Comparison of ENCODE assay signal across 12 cellular contexts in the genomic region with DNA sequence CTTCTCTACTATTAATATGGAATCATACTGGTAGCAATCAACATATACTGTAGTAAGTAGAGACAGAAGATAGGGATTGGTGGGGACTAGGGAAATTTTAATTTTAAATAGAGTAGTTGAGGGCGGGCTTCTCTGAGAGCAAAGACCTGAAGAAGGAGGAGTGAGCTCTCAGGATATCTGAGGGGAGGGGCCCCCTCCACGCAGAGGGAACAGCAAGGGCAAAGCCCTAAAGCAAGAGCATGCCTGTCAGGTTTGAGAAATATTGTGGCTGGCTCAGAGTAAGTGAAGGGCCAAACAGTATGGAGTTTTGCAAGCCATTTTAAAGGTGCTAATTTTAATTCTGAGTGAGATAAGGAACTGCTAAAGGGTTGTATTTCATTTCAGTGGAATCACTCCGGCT.
DNase-seq lines count a peak whose midpoint lies in the region; ATAC-seq, FAIRE-seq and TF ChIP-seq lines count a peak whose summit lies in the region.
"Had no signal": no experiment of that assay in that cellular context is flagged by ENCODE, and none has a peak within 500 bp of the region (broad histone marks: within the 10 kb centered on the region; RNA-seq: fewer than 3 reads in every experiment).

No MANE protein-coding gene starts in this region.

- H3K4me1 ChIP-seq in CD4-positive, alpha-beta memory T cell (ENCODE audit: insufficient read depth, low read length): peaks cover 53% of the 10 kb centered on the region
- H3K4me1 ChIP-seq in pancreas: no peaks in the 10 kb centered on the region
- H3K4me1 ChIP-seq: SJSA1 had no signal

- intact Hi-C loops in CD4-positive, alpha-beta memory T cell (cut with micrococcal nuclease): loop anchor here (5.0 kb wide), 2 partner anchors 259 to 349 kb away; no protein-coding TSS in a partner anchor
- intact Hi-C loops in pancreas (cut with DNase I): loop anchor here in 2 of 3 donors (10.0 kb wide), 1 partner anchor 157 kb away; no protein-coding TSS in a partner anchor

- no peak for DNase-seq in activated CD8-positive, alpha-beta memory T cell treated with anti-CD3 and anti-CD28 coated beads, Interleukin-2, amount 10 ng/mL, durations not matched to agents 7 days and 5 days
- DNase-seq in activated CD8-positive, alpha-beta memory T cell treated with anti-CD3 and anti-CD28 coated beads, Interleukin-2, amount 50 U/mL, for 4 hours: no peak
- no peak for DNase-seq in CD4-positive, alpha-beta memory T cell
- DNase-seq in WTC11 (ENCODE audit: low spot score) (no peak), mesothelial cell of epicardium (ENCODE audit: low spot score in 2 of 2, unreplicated experiment in 2 of 2) (no peak), pancreas (no peak), NCI-H187 treated with DMSO at 0.1 percent for 48 hours (lab: John Stamatoyannopoulos, UW) (no peak)
- DNase-seq: cortex of kidney had no signal

- H3K27ac ChIP-seq in CD4-positive, alpha-beta memory T cell (ENCODE audit: low read depth, low read length): peak overlapping the region; percentile 4
- H3K27ac ChIP-seq in pancreas: no peak overlapping the region
- H3K27ac ChIP-seq: hepatocyte, SJSA1 had no signal

- H3K27me3 ChIP-seq in CD4-positive, alpha-beta memory T cell (ENCODE audit: insufficient read depth, low read length): no peaks in the 10 kb centered on the region
- no peaks in the 10 kb centered on the region for H3K27me3 ChIP-seq in pancreas
- H3K27me3 ChIP-seq: hepatocyte, SJSA1 had no signal

- no peaks in the 10 kb centered on the region for H3K9me3 ChIP-seq in CD4-positive, alpha-beta memory T cell (ENCODE audit: control insufficient read depth in 1 of 2, low read length in 2 of 2)
- H3K9me3 ChIP-seq in pancreas: no peaks in the 10 kb centered on the region
- H3K9me3 ChIP-seq: SJSA1 had no signal

- H3K36me3 ChIP-seq in CD4-positive, alpha-beta memory T cell (ENCODE audit: insufficient read depth, low read length): peaks cover 4% of the 10 kb centered on the region
- H3K36me3 ChIP-seq in pancreas: peaks cover 0 to 6% (median 0%) of the 10 kb centered on the region in 3 donors

- H3K4me3 ChIP-seq in CD4-positive, alpha-beta memory T cell (ENCODE audit: low read length in 2 of 2): no peak overlapping the region
- no peak overlapping the region for H3K4me3 ChIP-seq in pancreas
- H3K4me3 ChIP-seq: hepatocyte, SJSA1 had no signal

- H3K27ac Mint-ChIP-seq in activated CD8-positive, alpha-beta memory T cell treated with anti-CD3 and anti-CD28 coated beads, Interleukin-2, amount 10 ng/mL, durations not matched to agents 7 days and 5 days: peak overlapping the region; percentile 39
- peak overlapping the region; percentile 13 to 89 (median 67) for H3K27ac Mint-ChIP-seq in CD4-positive, alpha-beta memory T cell
- H3K27ac Mint-ChIP-seq in WTC11 (peak overlapping the region; percentile 53; the same call in 1 of the 2 replicates), mesothelial cell of epicardium (peak overlapping the region; percentile 63)

- no peaks in the 10 kb centered on the region for H3K9me3 Mint-ChIP-seq in activated CD8-positive, alpha-beta memory T cell treated with anti-CD3 and anti-CD28 coated beads, Interleukin-2, amount 10 ng/mL, durations not matched to agents 7 days and 5 days (ENCODE audit: low read depth)
- no peaks in the 10 kb centered on the region for H3K9me3 Mint-ChIP-seq in CD4-positive, alpha-beta memory T cell
- H3K9me3 Mint-ChIP-seq in WTC11 (no peaks in the 10 kb centered on the region), mesothelial cell of epicardium (no peaks in the 10 kb centered on the region)
- H3K9me3 Mint-ChIP-seq: neural crest cell had no signal

- no peak for TF ChIP-seq CTCF in WTC11 (IDR thresholded peaks at IDR 0.05)
- TF ChIP-seq CTCF in mesothelial cell of epicardium (IDR thresholded peaks at IDR 0.05; ENCODE audit: unreplicated experiment): no peak
- no peak for TF ChIP-seq CTCF in pancreas (IDR thresholded peaks at IDR 0.05)

- peaks cover 15% of the 10 kb centered on the region for H3K4me1 Mint-ChIP-seq in activated CD8-positive, alpha-beta memory T cell treated with anti-CD3 and anti-CD28 coated beads, Interleukin-2, amount 10 ng/mL, durations not matched to agents 7 days and 5 days
- peaks cover 39 to 66% (median 51%) of the 10 kb centered on the region in 4 donors for H3K4me1 Mint-ChIP-seq in CD4-positive, alpha-beta memory T cell
- peaks cover 6% of the 10 kb centered on the region for H3K4me1 Mint-ChIP-seq in WTC11
- H3K4me1 Mint-ChIP-seq in mesothelial cell of epicardium: peaks cover 10% of the 10 kb centered on the region

- CTCF ChIA-PET in activated CD8-positive, alpha-beta memory T cell treated with anti-CD3 and anti-CD28 coated beads, Interleukin-2, amount 10 ng/mL, durations not matched to agents 7 days and 5 days (lab: Charles Lee): interaction anchor here (0.9 to 2.7 kb wide), 4 partner anchors 16 to 154 kb away, joined by 3 to 28 read pairs (median 10); a partner anchor contains a TSS
- CTCF ChIA-PET in CD4-positive, alpha-beta memory T cell (lab: Charles Lee; ENCODE audit: partially characterized antibody): interaction anchor here (1.3 to 9.3 kb wide), 6 partner anchors 27 to 153 kb away, joined by 3 to 88 read pairs (median 8); a partner anchor contains a TSS
- CTCF ChIA-PET in WTC11 (lab: Charles Lee): interaction anchor here (0.9 to 1.7 kb wide), 5 partner anchors 16 to 154 kb away, joined by 4 to 10 read pairs (median 4); no protein-coding TSS in a partner anchor

- peaks cover 14% of the 10 kb centered on the region for H3K36me3 Mint-ChIP-seq in activated CD8-positive, alpha-beta memory T cell treated with anti-CD3 and anti-CD28 coated beads, Interleukin-2, amount 10 ng/mL, durations not matched to agents 7 days and 5 days
- peaks cover 21 to 41% of the 10 kb centered on the region in 2 donors for H3K36me3 Mint-ChIP-seq in CD4-positive, alpha-beta memory T cell
- peaks cover 26% of the 10 kb centered on the region for H3K36me3 Mint-ChIP-seq in WTC11
- H3K36me3 Mint-ChIP-seq in mesothelial cell of epicardium: peaks cover under 1% of the 10 kb centered on the region

- 78% methylated on average over 3 of the region's 3 CpGs for WGBS in pancreas, 2 donors

- ATAC-seq in activated CD8-positive, alpha-beta memory T cell treated with anti-CD3 and anti-CD28 coated beads, Interleukin-2, amount 10 ng/mL, durations not matched to agents 7 days and 5 days: no peak
- ATAC-seq in WTC11 (peak; percentile 56), pancreas (no peak), GM21723 (IDR thresholded peaks at IDR 0.05; ENCODE audit: unreplicated experiment) (no peak)

- H3K4me3 Mint-ChIP-seq in activated CD8-positive, alpha-beta memory T cell treated with anti-CD3 and anti-CD28 coated beads, Interleukin-2, amount 10 ng/mL, durations not matched to agents 7 days and 5 days: no peak overlapping the region
- H3K4me3 Mint-ChIP-seq in CD4-positive, alpha-beta memory T cell: no peak overlapping the region
- H3K4me3 Mint-ChIP-seq in WTC11 (no peak overlapping the region), mesothelial cell of epicardium (no peak overlapping the region)
- H3K4me3 Mint-ChIP-seq: neural crest cell had no signal

- POLR2A ChIA-PET in CD4-positive, alpha-beta memory T cell (lab: Charles Lee; ENCODE audit: partially characterized antibody): interaction anchor here (0.8 to 5.5 kb wide), 3 partner anchors 11 to 65 kb away, joined by 3 to 41 read pairs (median 4); a partner anchor contains a TSS
- POLR2A ChIA-PET in WTC11 (lab: Charles Lee): no interaction called here

- H3K27me3 Mint-ChIP-seq in activated CD8-positive, alpha-beta memory T cell treated with anti-CD3 and anti-CD28 coated beads, Interleukin-2, amount 10 ng/mL, durations not matched to agents 7 days and 5 days: no peaks in the 10 kb centered on the region
- H3K27me3 Mint-ChIP-seq in CD4-positive, alpha-beta memory T cell: no peaks in the 10 kb centered on the region
- H3K27me3 Mint-ChIP-seq in WTC11 (ENCODE audit: low read depth) (no peaks in the 10 kb centered on the region), mesothelial cell of epicardium (ENCODE audit: low read depth) (no peaks in the 10 kb centered on the region)

- no peak for FAIRE-seq in pancreas (lab: Jason Lieb, UNC)

TF ChIP-seq in WTC11, 78 proteins besides CTCF, POLR2A, EP300 and RAD21 (continues in another document):
- TF ChIP-seq, protein P1, sequence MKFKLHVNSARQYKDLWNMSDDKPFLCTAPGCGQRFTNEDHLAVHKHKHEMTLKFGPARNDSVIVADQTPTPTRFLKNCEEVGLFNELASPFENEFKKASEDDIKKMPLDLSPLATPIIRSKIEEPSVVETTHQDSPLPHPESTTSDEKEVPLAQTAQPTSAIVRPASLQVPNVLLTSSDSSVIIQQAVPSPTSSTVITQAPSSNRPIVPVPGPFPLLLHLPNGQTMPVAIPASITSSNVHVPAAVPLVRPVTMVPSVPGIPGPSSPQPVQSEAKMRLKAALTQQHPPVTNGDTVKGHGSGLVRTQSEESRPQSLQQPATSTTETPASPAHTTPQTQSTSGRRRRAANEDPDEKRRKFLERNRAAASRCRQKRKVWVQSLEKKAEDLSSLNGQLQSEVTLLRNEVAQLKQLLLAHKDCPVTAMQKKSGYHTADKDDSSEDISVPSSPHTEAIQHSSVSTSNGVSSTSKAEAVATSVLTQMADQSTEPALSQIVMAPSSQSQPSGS (CRISPR knock-in tag; IDR thresholded peaks at IDR 0.05; ENCODE audit: borderline replicate concordance, low read depth): no peak
- TF ChIP-seq, protein P2, sequence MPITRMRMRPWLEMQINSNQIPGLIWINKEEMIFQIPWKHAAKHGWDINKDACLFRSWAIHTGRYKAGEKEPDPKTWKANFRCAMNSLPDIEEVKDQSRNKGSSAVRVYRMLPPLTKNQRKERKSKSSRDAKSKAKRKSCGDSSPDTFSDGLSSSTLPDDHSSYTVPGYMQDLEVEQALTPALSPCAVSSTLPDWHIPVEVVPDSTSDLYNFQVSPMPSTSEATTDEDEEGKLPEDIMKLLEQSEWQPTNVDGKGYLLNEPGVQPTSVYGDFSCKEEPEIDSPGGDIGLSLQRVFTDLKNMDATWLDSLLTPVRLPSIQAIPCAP (CRISPR knock-in tag; IDR thresholded peaks at IDR 0.05): no peak
- TF ChIP-seq ATF1 (CRISPR knock-in tag; IDR thresholded peaks at IDR 0.05) (no peak), TCF7 (CRISPR knock-in tag; IDR thresholded peaks at IDR 0.05; ENCODE audit: low read depth) (no peak), NR2C2 (CRISPR knock-in tag; IDR thresholded peaks at IDR 0.05) (no peak), FOXJ3 (CRISPR knock-in tag; IDR thresholded peaks at IDR 0.05; ENCODE audit: borderline replicate concordance) (no peak), ETV6 (CRISPR knock-in tag; IDR thresholded peaks at IDR 0.05) (no peak), ZNF396 (CRISPR knock-in tag; IDR thresholded peaks at IDR 0.05; ENCODE audit: borderline replicate concordance) (no peak)
- TF ChIP-seq, protein P3, sequence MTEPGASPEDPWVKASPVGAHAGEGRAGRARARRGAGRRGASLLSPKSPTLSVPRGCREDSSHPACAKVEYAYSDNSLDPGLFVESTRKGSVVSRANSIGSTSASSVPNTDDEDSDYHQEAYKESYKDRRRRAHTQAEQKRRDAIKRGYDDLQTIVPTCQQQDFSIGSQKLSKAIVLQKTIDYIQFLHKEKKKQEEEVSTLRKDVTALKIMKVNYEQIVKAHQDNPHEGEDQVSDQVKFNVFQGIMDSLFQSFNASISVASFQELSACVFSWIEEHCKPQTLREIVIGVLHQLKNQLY (CRISPR knock-in tag; IDR thresholded peaks at IDR 0.05): no peak
